11 cellular contexts compared by ENCODE assay signal in the genomic region with DNA sequence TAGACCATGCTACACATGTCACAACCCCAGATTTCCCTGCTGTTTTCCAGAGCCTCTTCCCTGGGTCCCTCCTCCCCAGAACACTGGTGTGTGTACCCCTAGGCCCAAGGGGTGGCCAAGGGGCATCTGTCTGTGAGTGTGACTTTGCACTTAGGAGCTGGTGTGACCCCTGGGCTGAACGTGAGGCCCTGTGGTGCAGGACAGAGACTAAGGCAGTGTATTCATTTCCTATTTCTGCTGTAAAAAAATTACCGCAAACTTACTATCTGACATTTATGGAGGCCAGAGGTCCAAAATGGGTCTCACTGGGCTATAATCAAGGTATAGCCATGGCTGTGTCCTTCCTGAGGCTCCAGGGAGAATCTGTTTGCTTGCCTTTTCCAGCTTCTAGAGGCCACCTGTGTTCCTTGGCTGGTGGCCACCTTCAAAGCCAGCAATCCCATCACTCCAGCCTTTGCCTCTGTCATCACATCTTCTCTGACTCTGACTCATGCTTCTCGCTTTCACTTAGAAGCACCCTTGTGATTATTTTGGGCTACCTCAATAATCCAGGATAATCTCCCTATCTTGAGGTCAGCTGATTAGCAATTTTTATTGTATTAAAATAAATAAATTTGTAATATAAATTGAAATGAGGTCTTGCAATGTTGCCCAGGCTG. TPM values are rescaled to one million over a fixed set of nuclear protein-coding genes. Genes with fewer than 3 reads are reported as not detected.
A peak's percentile ranks its signal among the peaks of the same experiment; 100 is the strongest.
DNase-seq lines count a peak whose midpoint lies in the region; ATAC-seq and TF ChIP-seq lines count a peak whose summit lies in the region.
"Had no signal": no experiment of that assay in that cellular context is flagged by ENCODE, and none has a peak within 500 bp of the region (broad histone marks: within the 10 kb centered on the region; RNA-seq: fewer than 3 reads in every experiment).

No MANE protein-coding gene starts in this region.

- TF ChIP-seq CTCF in RWPE1 (conservative IDR thresholded peaks at IDR 0.05; ENCODE audit: low read depth): no peak

- peak overlapping the region in 2 of 6 donors; percentile 34 to 39 for H3K27ac Mint-ChIP-seq in immature natural killer cell

- intact Hi-C loops in left ventricle myocardium superior (cut with micrococcal nuclease) (no loop called here), Right ventricle myocardium inferior (cut with DNase I) (no loop called here)

- peaks cover 0 to 1% (median 0%) of the 10 kb centered on the region in 3 donors for H3K27me3 Mint-ChIP-seq in immature natural killer cell (ENCODE audit: low read depth in 3 of 3)
- H3K27me3 Mint-ChIP-seq: naive B cell, T-cell had no signal

- peak; percentile 66 for ATAC-seq in left ventricle myocardium superior
- no peak for ATAC-seq in Right ventricle myocardium inferior
- ATAC-seq in HG03571 (IDR thresholded peaks at IDR 0.05; ENCODE audit: unreplicated experiment): no peak
- ATAC-seq: T-cell had no signal

- DNase-seq in left ventricle myocardium superior (no peak), Right ventricle myocardium inferior (ENCODE audit: missing footprints) (no peak), RWPE1 (ENCODE audit: low spot score) (no peak), fibroblast of peridontal ligament (ENCODE audit: extremely low read depth) (peak; percentile 40), cerebellum (ENCODE audit: low spot score) (no peak), immature natural killer cell (no peak), NOMO-1 treated with dmso at 0.1 percent for 144 hours (lab: John Stamatoyannopoulos, UW; ENCODE audit: unreplicated experiment) (no peak)
- DNase-seq: activated CD4-positive, alpha-beta T cell treated with anti-CD3 and anti-CD28 coated beads, Interleukin-2, amount 50 U/mL, for 1 hour; naive B cell; T-cell had no signal

- no peak overlapping the region for H3K4me3 Mint-ChIP-seq in immature natural killer cell
- H3K4me3 Mint-ChIP-seq: naive B cell, T-cell had no signal

- POLR2A ChIA-PET in RWPE1 (lab: Yijun Ruan, JAX; ENCODE audit: low non-redundant PET): no interaction called here

- H3K4me1 Mint-ChIP-seq in immature natural killer cell: peaks cover 3 to 10% of the 10 kb centered on the region in 2 donors

- H3K36me3 Mint-ChIP-seq in immature natural killer cell: no peaks in the 10 kb centered on the region
- H3K36me3 Mint-ChIP-seq: naive B cell had no signal

- H3K27ac ChIP-seq in RWPE1: 0 out of 2 replicates have a peak overlapping the region, but pooled peaks have one; percentile 2

- H3K9me3 Mint-ChIP-seq in immature natural killer cell: no peaks in the 10 kb centered on the region
- H3K9me3 Mint-ChIP-seq: naive B cell, T-cell had no signal

- CTCF ChIA-PET in RWPE1 (lab: Yijun Ruan, JAX): interaction anchor here (1.7 kb wide), 1 partner anchor 26 kb away, joined by 4 read pairs; no protein-coding TSS in a partner anchor

RNA-seq across cellular contexts. Expression of a gene that starts 24.0 kb away (rescaled TPM):
- total RNA-seq in left ventricle myocardium superior (35.8 TPM), Right ventricle myocardium inferior (37.7 TPM), cerebellum (18.5 TPM)
- 10 to 100 TPM; 16.4 to 30.3 (median 19.1) TPM for polyA plus RNA-seq in immature natural killer cell

RNA-seq across cellular contexts. Expression of a gene that starts 27.7 kb away (rescaled TPM):
- total RNA-seq in left ventricle myocardium superior (626 TPM), Right ventricle myocardium inferior (681 TPM), cerebellum (528 TPM)
- polyA plus RNA-seq in immature natural killer cell: 100 to 1,000 TPM; 524 to 763 (median 531) TPM

RNA-seq across cellular contexts. Expression of a gene that starts 58.9 kb away (rescaled TPM):
- 44.7 TPM for total RNA-seq in left ventricle myocardium superior
- total RNA-seq in Right ventricle myocardium inferior: 42.7 TPM
- total RNA-seq in cerebellum: 46.5 TPM
- 10 to 100 TPM; 62.5 to 89.2 (median 82.4) TPM for polyA plus RNA-seq in immature natural killer cell
